In genomic region chr7:151008143-151008510, GRCh38 we compare ENCODE assay signal across 8 cellular contexts. TPM values are rescaled to one million over a fixed set of nuclear protein-coding genes. Genes with fewer than 3 reads are reported as not detected.
DNase-seq lines count a peak whose midpoint lies in the region; ATAC-seq and TF ChIP-seq lines count a peak whose summit lies in the region.

No MANE protein-coding gene starts in this region.

- no peaks in the 10 kb centered on the region for H3K27me3 Mint-ChIP-seq in naive thymus-derived CD4-positive, alpha-beta T cell

- DNase-seq in GF-D8 (lab: John Stamatoyannopoulos, UW) (peak; percentile 82), Peyer's patch (peak in 1 of 3 donors; percentile 38), brain microvascular endothelial cell (no peak), DMS 273 (lab: John Stamatoyannopoulos, UW; ENCODE audit: unreplicated experiment) (no peak), NCI-H524 (lab: John Stamatoyannopoulos, UW) (no peak)
- DNase-seq in naive thymus-derived CD4-positive, alpha-beta T cell, result peak in 4 of 9 donors; percentile 53 to 61 (median 58)

- H3K27me3 ChIP-seq in Peyer's patch (no peaks in the 10 kb centered on the region), duodenal mucosa (ENCODE audit: control insufficient read depth in 1 of 2, insufficient read depth in 2 of 2, low read length in 2 of 2) (no peaks in the 10 kb centered on the region), brain microvascular endothelial cell (replicated peaks) (peaks cover 6% of the 10 kb centered on the region)
- H3K27me3 ChIP-seq in naive thymus-derived CD4-positive, alpha-beta T cell (ENCODE audit: control insufficient read depth in 2 of 2, insufficient read depth in 2 of 2, low read length in 2 of 2), result no peaks in the 10 kb centered on the region

- peak overlapping the region; percentile 80 to 90 (median 85) for H3K4me3 Mint-ChIP-seq in naive thymus-derived CD4-positive, alpha-beta T cell

- TF ChIP-seq POLR2A in Peyer's patch (IDR thresholded peaks at IDR 0.05), result no peak

- H3K27ac ChIP-seq in Peyer's patch (peak overlapping the region in 3 of 4 donors; percentile 39 to 66 (median 49)), duodenal mucosa (ENCODE audit: low read depth, low read length) (no peak overlapping the region), brain microvascular endothelial cell (no peak overlapping the region)
- H3K27ac ChIP-seq in naive thymus-derived CD4-positive, alpha-beta T cell (ENCODE audit: low read depth, low read length), result peak overlapping the region; percentile 73

- H3K4me3 ChIP-seq in Peyer's patch (peak overlapping the region; percentile 17 to 39 (median 30)), duodenal mucosa (ENCODE audit: low read depth in 1 of 2, low read length in 2 of 2) (peak overlapping the region; percentile 66 to 74), brain microvascular endothelial cell (ENCODE audit: low read depth, low read length) (no peak overlapping the region)
- peak overlapping the region; percentile 62 for H3K4me3 ChIP-seq in naive thymus-derived CD4-positive, alpha-beta T cell (ENCODE audit: low read length)

- peak; percentile 61 for ATAC-seq in naive thymus-derived CD4-positive, alpha-beta T cell
- no peak for ATAC-seq in HG03039 (IDR thresholded peaks at IDR 0.05; ENCODE audit: unreplicated experiment)

- CTCF ChIA-PET in naive thymus-derived CD4-positive, alpha-beta T cell (lab: Charles Lee), result interaction anchor here (1.3 to 5.1 kb wide), 7 partner anchors 10 to 110 kb away, joined by 4 to 29 read pairs (median 6); partner anchors contain the start of gene ABCB8

- peaks cover 0 to 2% (median 0%) of the 10 kb centered on the region in 11 donors for H3K9me3 Mint-ChIP-seq in naive thymus-derived CD4-positive, alpha-beta T cell

- H3K36me3 ChIP-seq in Peyer's patch, result no peaks in the 10 kb centered on the region
- no peaks in the 10 kb centered on the region for H3K36me3 ChIP-seq in duodenal mucosa (ENCODE audit: control insufficient read depth in 1 of 2, insufficient read depth in 2 of 2, low read length in 2 of 2)
- no peaks in the 10 kb centered on the region for H3K36me3 ChIP-seq in naive thymus-derived CD4-positive, alpha-beta T cell (ENCODE audit: control insufficient read depth in 2 of 3, insufficient read depth in 3 of 3, low read length in 3 of 3)
- H3K36me3 ChIP-seq in brain microvascular endothelial cell (replicated peaks), result no peaks in the 10 kb centered on the region

- peak overlapping the region in 1 of 2 donors; percentile 9 for H3K9ac ChIP-seq in duodenal mucosa (ENCODE audit: low read depth in 1 of 2, low read length in 2 of 2)

- H3K4me1 ChIP-seq in Peyer's patch, result peaks cover 0 to 17% (median 0%) of the 10 kb centered on the region in 4 donors
- peaks cover 21 to 23% of the 10 kb centered on the region in 2 donors for H3K4me1 ChIP-seq in duodenal mucosa (ENCODE audit: control insufficient read depth in 1 of 2, insufficient read depth in 2 of 2, low read length in 2 of 2)
- H3K4me1 ChIP-seq in naive thymus-derived CD4-positive, alpha-beta T cell (ENCODE audit: control insufficient read depth in 2 of 2, insufficient read depth in 2 of 2, low read length in 2 of 2), result peaks cover 46 to 63% of the 10 kb centered on the region in 2 donors

- TF ChIP-seq CTCF in Peyer's patch (IDR thresholded peaks at IDR 0.05), result no peak
- TF ChIP-seq CTCF in brain microvascular endothelial cell (IDR thresholded peaks at IDR 0.05; ENCODE audit: low read depth, low read length, missing control alignments), result no peak

- peaks cover 0 to 10% (median 7%) of the 10 kb centered on the region in 5 donors for H3K36me3 Mint-ChIP-seq in naive thymus-derived CD4-positive, alpha-beta T cell

- H3K4me1 Mint-ChIP-seq in naive thymus-derived CD4-positive, alpha-beta T cell, result peaks cover 39 to 75% (median 65%) of the 10 kb centered on the region in 7 donors

- intact Hi-C loops in naive thymus-derived CD4-positive, alpha-beta T cell (cut with micrococcal nuclease), result loop anchor here in 1 of 2 donors (1.0 kb wide), 1 partner anchor 10 kb away; no protein-coding TSS in a partner anchor

- in situ Hi-C loops in brain microvascular endothelial cell (cut with HindIII; ENCODE audit: low pct_ligation_motif_present, low sequenced_read_pairs), result no loop called here

- H3K27ac Mint-ChIP-seq in naive thymus-derived CD4-positive, alpha-beta T cell, result peak overlapping the region; percentile 73 to 97 (median 91)

- POLR2A ChIA-PET in naive thymus-derived CD4-positive, alpha-beta T cell (lab: Charles Lee), result interaction anchor here (0.7 to 2.7 kb wide), 11 partner anchors 9 to 80 kb away, joined by 3 to 21 read pairs (median 3); partner anchors contain the start of gene ABCB8

- H3K9me3 ChIP-seq in Peyer's patch (no peaks in the 10 kb centered on the region), duodenal mucosa (ENCODE audit: control insufficient read depth in 1 of 2, low read length in 2 of 2) (no peaks in the 10 kb centered on the region)
- H3K9me3 ChIP-seq in naive thymus-derived CD4-positive, alpha-beta T cell (ENCODE audit: control insufficient read depth in 2 of 3, low read length in 3 of 3), result no peaks in the 10 kb centered on the region

RNA-seq across cellular contexts. Expression of gene ATG9B, which starts 16.2 kb away (rescaled TPM):
- total RNA-seq in Peyer's patch, result under 1 TPM in 2 of 4 donors, not detected in 2; 0.27 to 0.28 TPM
- total RNA-seq in naive thymus-derived CD4-positive, alpha-beta T cell, result 10 to 100 TPM; 11.3 to 46.6 (median 20.9) TPM
- polyA plus RNA-seq in naive thymus-derived CD4-positive, alpha-beta T cell, result 10 to 100 TPM; 27.0 to 49.4 TPM

RNA-seq across cellular contexts. Expression of gene NOS3, which starts 17.3 kb away (rescaled TPM):
- 10 to 100 TPM in 1 of 4 donors, 1 to 10 TPM in 3; 1.2 to 18.2 (median 5.4) TPM for total RNA-seq in Peyer's patch
- total RNA-seq in naive thymus-derived CD4-positive, alpha-beta T cell, result 10 to 100 TPM in 1 of 5 experiments, 1 to 10 TPM in 4; 2.8 to 19.1 (median 7.9) TPM
- 10 to 100 TPM in 1 of 2 donors, 1 to 10 TPM in 1; 4.6 to 12.7 TPM for polyA plus RNA-seq in naive thymus-derived CD4-positive, alpha-beta T cell

RNA-seq across cellular contexts. Expression of gene ABCB8, which starts 20.1 kb away (rescaled TPM):
- total RNA-seq in Peyer's patch, result 10 to 100 TPM; 23.1 to 79.7 (median 42.7) TPM
- total RNA-seq in naive thymus-derived CD4-positive, alpha-beta T cell, result 10 to 100 TPM; 59.7 to 88.0 (median 76.6) TPM
- polyA plus RNA-seq in naive thymus-derived CD4-positive, alpha-beta T cell, result 10 to 100 TPM; 13.8 to 18.6 TPM

RNA-seq across cellular contexts. Expression of gene KCNH2, which starts 30.0 kb away (rescaled TPM):
- 1 to 10 TPM; 2.4 to 8.5 (median 3.4) TPM for total RNA-seq in Peyer's patch
- total RNA-seq in naive thymus-derived CD4-positive, alpha-beta T cell, result 1 to 10 TPM in 4 of 5 experiments, under 1 TPM in 1; 0.56 to 4.9 (median 3.2) TPM
- polyA plus RNA-seq in naive thymus-derived CD4-positive, alpha-beta T cell, result 1 to 10 TPM; 3.0 to 5.2 TPM

RNA-seq across cellular contexts. Expression of gene ASIC3, which starts 40.2 kb away (rescaled TPM):
- total RNA-seq in Peyer's patch, result 10 to 100 TPM in 1 of 4 donors, 1 to 10 TPM in 3; 2.5 to 10.7 (median 5.0) TPM
- total RNA-seq in naive thymus-derived CD4-positive, alpha-beta T cell, result 10 to 100 TPM in 4 of 5 experiments, 1 to 10 TPM in 1; 6.7 to 17.7 (median 13.7) TPM
- polyA plus RNA-seq in naive thymus-derived CD4-positive, alpha-beta T cell, result not detected

Comparison
In these comparisons a context has a peak if more than half of its experiments do, and no peak if none do; other contexts are left out.
1. H3K27ac ChIP-seq: peak in Peyer's patch (3 of 4) and naive thymus-derived CD4-positive, alpha-beta T cell (single experiment); none in duodenal mucosa (single experiment) and brain microvascular endothelial cell (single experiment).
2. RNA of gene ATG9B, which starts 16.2 kb away (total RNA-seq): 11.3 to 46.6 TPM in naive thymus-derived CD4-positive, alpha-beta T cell; 0.27 to 0.28 TPM in Peyer's patch; every median in the first group is over 4 times any median in the second.